Comparison of ENCODE assay signal across 1 cellular context in the genomic region with DNA sequence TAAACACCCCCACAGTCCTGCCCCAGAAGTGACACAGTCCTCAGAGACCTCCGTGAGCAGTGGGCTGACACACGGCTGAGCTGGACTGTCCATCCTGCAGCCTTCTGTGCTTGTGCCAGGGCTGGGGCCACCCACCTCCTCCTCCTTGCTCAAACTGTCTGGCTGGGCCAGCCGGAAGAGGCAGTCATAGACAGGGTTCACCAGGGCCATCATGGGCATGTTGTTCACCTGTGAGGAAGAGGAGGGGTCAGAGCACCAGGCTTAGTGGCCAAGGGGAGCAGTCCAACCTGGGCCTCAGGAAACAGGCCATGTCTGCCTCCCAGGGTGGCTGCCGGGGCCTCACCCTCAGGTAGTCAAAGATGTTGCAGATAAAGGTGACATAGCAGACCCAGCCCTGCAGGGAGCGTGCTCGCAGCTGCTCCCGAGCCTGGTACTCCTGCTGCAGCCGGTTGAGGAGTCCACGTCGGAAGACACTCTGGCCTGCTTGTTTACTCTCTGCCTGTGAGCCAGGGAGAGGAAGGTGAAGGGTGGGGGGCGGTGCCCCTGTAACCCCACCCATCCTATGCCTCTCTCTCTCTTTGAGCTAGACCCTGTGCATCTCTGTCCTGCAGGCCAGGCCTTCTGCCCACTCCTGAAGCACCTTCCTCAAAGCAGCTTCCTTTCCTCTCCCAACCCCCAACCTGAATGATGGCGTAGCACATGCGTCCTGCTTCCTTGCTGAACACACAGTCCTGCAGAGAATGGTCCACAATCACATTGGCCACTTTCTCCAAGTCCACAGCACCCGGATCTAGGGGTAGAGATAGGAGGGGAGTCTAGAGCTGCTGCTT.
TF ChIP-seq lines count a peak whose summit lies in the region.

No MANE protein-coding gene starts in this region.

TF ChIP-seq in HepG2, 621 proteins besides CTCF, POLR2A, EP300 and RAD21 (continued from another document and continues in another):
- TF ChIP-seq, protein P1, sequence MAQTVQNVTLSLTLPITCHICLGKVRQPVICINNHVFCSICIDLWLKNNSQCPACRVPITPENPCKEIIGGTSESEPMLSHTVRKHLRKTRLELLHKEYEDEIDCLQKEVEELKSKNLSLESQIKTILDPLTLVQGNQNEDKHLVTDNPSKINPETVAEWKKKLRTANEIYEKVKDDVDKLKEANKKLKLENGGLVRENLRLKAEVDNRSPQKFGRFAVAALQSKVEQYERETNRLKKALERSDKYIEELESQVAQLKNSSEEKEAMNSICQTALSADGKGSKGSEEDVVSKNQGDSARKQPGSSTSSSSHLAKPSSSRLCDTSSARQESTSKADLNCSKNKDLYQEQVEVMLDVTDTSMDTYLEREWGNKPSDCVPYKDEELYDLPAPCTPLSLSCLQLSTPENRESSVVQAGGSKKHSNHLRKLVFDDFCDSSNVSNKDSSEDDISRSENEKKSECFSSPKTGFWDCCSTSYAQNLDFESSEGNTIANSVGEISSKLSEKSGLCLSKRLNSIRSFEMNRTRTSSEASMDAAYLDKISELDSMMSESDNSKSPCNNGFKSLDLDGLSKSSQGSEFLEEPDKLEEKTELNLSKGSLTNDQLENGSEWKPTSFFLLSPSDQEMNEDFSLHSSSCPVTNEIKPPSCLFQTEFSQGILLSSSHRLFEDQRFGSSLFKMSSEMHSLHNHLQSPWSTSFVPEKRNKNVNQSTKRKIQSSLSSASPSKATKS (CRISPR knock-in tag; IDR thresholded peaks at IDR 0.05) = no peak
- TF ChIP-seq ZNF614 (CRISPR knock-in tag; IDR thresholded peaks at IDR 0.05; ENCODE audit: borderline replicate concordance) = peak; percentile 71; the same call in 1 of the 2 replicates
- peak; percentile 60; the same call in 1 of the 2 replicates for TF ChIP-seq ZSCAN21 (CRISPR knock-in tag; IDR thresholded peaks at IDR 0.05; ENCODE audit: borderline replicate concordance)
- TF ChIP-seq, protein P2, sequence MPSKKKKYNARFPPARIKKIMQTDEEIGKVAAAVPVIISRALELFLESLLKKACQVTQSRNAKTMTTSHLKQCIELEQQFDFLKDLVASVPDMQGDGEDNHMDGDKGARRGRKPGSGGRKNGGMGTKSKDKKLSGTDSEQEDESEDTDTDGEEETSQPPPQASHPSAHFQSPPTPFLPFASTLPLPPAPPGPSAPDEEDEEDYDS (CRISPR knock-in tag; IDR thresholded peaks at IDR 0.05) = peak; percentile 25; the same call in 1 of the 2 replicates
- peak; percentile 52 for TF ChIP-seq BCL6 (CRISPR knock-in tag; IDR thresholded peaks at IDR 0.05)
- no peak for TF ChIP-seq ZNF770 (CRISPR knock-in tag; IDR thresholded peaks at IDR 0.05)
- TF ChIP-seq GZF1 (CRISPR knock-in tag; IDR thresholded peaks at IDR 0.05) = no peak
- TF ChIP-seq ZMYM2 (CRISPR knock-in tag; IDR thresholded peaks at IDR 0.05) = no peak
- no peak for TF ChIP-seq HES4 (CRISPR knock-in tag; IDR thresholded peaks at IDR 0.05; ENCODE audit: borderline replicate concordance)
- peak; percentile 48; the same call in 1 of the 2 replicates for TF ChIP-seq MIER2 (CRISPR knock-in tag; IDR thresholded peaks at IDR 0.05)
- TF ChIP-seq ZNF251 (CRISPR knock-in tag; IDR thresholded peaks at IDR 0.05) = no peak
- TF ChIP-seq ZNF296 (CRISPR knock-in tag; conservative IDR thresholded peaks at IDR 0.05) = no peak
- TF ChIP-seq ZNF710 (CRISPR knock-in tag; IDR thresholded peaks at IDR 0.05; ENCODE audit: borderline replicate concordance) = peak; percentile 45; the same call in 1 of the 2 replicates
- TF ChIP-seq ZNF737 (CRISPR knock-in tag; IDR thresholded peaks at IDR 0.05; ENCODE audit: borderline replicate concordance) = no peak
- peak; percentile 68; the same call in 1 of the 2 replicates for TF ChIP-seq KLF12 (CRISPR knock-in tag; IDR thresholded peaks at IDR 0.05; ENCODE audit: borderline replicate concordance)
- no peak for TF ChIP-seq ZNF572 (CRISPR knock-in tag; IDR thresholded peaks at IDR 0.05)
- no peak for TF ChIP-seq ZNF432 (CRISPR knock-in tag; IDR thresholded peaks at IDR 0.05; ENCODE audit: borderline replicate concordance)
- peak; percentile 80; the same call in 1 of the 2 replicates for TF ChIP-seq RELA (CRISPR knock-in tag; IDR thresholded peaks at IDR 0.05)
- no peak for TF ChIP-seq ZBTB37 (CRISPR knock-in tag; IDR thresholded peaks at IDR 0.05)
- no peak for TF ChIP-seq WIZ (CRISPR knock-in tag; IDR thresholded peaks at IDR 0.05)
- TF ChIP-seq ZNF567 (CRISPR knock-in tag; IDR thresholded peaks at IDR 0.05; ENCODE audit: borderline replicate concordance) = peak; percentile 80; the same call in 1 of the 2 replicates
- no peak for TF ChIP-seq ZFP1 (CRISPR knock-in tag; IDR thresholded peaks at IDR 0.05)
- no peak for TF ChIP-seq PLRG1 (conservative IDR thresholded peaks at IDR 0.05)
- TF ChIP-seq, protein P3, sequence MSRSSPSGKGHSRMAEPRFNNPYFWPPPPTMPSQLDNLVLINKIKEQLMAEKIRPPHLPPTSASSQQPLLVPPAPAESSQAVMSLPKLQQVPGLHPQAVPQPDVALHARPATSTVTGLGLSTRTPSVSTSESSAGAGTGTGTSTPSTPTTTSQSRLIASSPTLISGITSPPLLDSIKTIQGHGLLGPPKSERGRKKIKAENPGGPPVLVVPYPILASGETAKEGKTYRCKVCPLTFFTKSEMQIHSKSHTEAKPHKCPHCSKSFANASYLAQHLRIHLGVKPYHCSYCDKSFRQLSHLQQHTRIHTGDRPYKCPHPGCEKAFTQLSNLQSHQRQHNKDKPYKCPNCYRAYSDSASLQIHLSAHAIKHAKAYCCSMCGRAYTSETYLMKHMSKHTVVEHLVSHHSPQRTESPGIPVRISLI (CRISPR knock-in tag; IDR thresholded peaks at IDR 0.05; ENCODE audit: borderline replicate concordance) = peak; percentile 30; the same call in 1 of the 2 replicates
- no peak; the same call in 1 of the 2 replicates for TF ChIP-seq ZNF784 (CRISPR knock-in tag; IDR thresholded peaks at IDR 0.05; ENCODE audit: borderline replicate concordance)
- TF ChIP-seq NCOA5 (CRISPR knock-in tag; IDR thresholded peaks at IDR 0.05) = no peak
- no peak for TF ChIP-seq ZBTB8A (CRISPR knock-in tag; IDR thresholded peaks at IDR 0.05; ENCODE audit: borderline replicate concordance, low read depth)
- TF ChIP-seq ZNF468 (CRISPR knock-in tag; IDR thresholded peaks at IDR 0.05) = no peak
- TF ChIP-seq SMARCC2 (IDR thresholded peaks at IDR 0.05) = no peak
- TF ChIP-seq ZNF354B (CRISPR knock-in tag; IDR thresholded peaks at IDR 0.05) = no peak
- TF ChIP-seq FOXP1 (IDR thresholded peaks at IDR 0.05) = no peak
- peak; percentile 55 for TF ChIP-seq FOXP1 (CRISPR knock-in tag; IDR thresholded peaks at IDR 0.05)
- TF ChIP-seq ZNF879 (CRISPR knock-in tag; IDR thresholded peaks at IDR 0.05) = no peak
- TF ChIP-seq MBD4 (IDR thresholded peaks at IDR 0.05; ENCODE audit: borderline replicate concordance, low read length) = no peak
- TF ChIP-seq, protein P4, sequence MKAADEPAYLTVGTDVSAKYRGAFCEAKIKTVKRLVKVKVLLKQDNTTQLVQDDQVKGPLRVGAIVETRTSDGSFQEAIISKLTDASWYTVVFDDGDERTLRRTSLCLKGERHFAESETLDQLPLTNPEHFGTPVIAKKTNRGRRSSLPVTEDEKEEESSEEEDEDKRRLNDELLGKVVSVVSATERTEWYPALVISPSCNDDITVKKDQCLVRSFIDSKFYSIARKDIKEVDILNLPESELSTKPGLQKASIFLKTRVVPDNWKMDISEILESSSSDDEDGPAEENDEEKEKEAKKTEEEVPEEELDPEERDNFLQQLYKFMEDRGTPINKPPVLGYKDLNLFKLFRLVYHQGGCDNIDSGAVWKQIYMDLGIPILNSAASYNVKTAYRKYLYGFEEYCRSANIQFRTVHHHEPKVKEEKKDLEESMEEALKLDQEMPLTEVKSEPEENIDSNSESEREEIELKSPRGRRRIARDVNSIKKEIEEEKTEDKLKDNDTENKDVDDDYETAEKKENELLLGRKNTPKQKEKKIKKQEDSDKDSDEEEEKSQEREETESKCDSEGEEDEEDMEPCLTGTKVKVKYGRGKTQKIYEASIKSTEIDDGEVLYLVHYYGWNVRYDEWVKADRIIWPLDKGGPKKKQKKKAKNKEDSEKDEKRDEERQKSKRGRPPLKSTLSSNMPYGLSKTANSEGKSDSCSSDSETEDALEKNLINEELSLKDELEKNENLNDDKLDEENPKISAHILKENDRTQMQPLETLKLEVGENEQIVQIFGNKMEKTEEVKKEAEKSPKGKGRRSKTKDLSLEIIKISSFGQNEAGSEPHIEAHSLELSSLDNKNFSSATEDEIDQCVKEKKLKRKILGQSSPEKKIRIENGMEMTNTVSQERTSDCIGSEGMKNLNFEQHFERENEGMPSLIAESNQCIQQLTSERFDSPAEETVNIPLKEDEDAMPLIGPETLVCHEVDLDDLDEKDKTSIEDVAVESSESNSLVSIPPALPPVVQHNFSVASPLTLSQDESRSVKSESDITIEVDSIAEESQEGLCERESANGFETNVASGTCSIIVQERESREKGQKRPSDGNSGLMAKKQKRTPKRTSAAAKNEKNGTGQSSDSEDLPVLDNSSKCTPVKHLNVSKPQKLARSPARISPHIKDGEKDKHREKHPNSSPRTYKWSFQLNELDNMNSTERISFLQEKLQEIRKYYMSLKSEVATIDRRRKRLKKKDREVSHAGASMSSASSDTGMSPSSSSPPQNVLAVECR (CRISPR knock-in tag; IDR thresholded peaks at IDR 0.05; ENCODE audit: borderline replicate concordance) = peak; percentile 89
- TF ChIP-seq U2AF1 (optimal IDR thresholded peaks at IDR 0.05; ENCODE audit: low read depth, low read length) = no peak
- TF ChIP-seq MTF1 (CRISPR knock-in tag; IDR thresholded peaks at IDR 0.05) = no peak
- TF ChIP-seq NR2F6 (IDR thresholded peaks at IDR 0.05) = no peak
- peak; percentile 76 for TF ChIP-seq NR2F6 (CRISPR knock-in tag; IDR thresholded peaks at IDR 0.05)
- 0 out of 2 replicates have a peak, but pooled peaks have one; percentile 19 for TF ChIP-seq ZNF589 (CRISPR knock-in tag; conservative IDR thresholded peaks at IDR 0.05)
- TF ChIP-seq LCORL (IDR thresholded peaks at IDR 0.05) = no peak
- TF ChIP-seq LCORL (CRISPR knock-in tag; IDR thresholded peaks at IDR 0.05) = peak; percentile 88
- no peak for TF ChIP-seq NKX3-1 (CRISPR knock-in tag; IDR thresholded peaks at IDR 0.05)
- peak; percentile 52; the same call in 1 of the 2 replicates for TF ChIP-seq ZNF605 (CRISPR knock-in tag; IDR thresholded peaks at IDR 0.05)
- 0 out of 2 replicates have a peak, but pooled peaks have one; percentile 23 for TF ChIP-seq SIN3B (IDR thresholded peaks at IDR 0.05; ENCODE audit: low read length)
- no peak for TF ChIP-seq JUN (CRISPR knock-in tag; IDR thresholded peaks at IDR 0.05)
